Comparison of ENCODE assay signal across 8 cellular contexts in genomic region chr5:123827811-123828210, GRCh38.
"Had no signal": no experiment of that assay in that cellular context is flagged by ENCODE, and none has a peak within 500 bp of the region (broad histone marks: within the 10 kb centered on the region; RNA-seq: fewer than 3 reads in every experiment).

No MANE protein-coding gene starts in this region.

- ATAC-seq: GM12878 had no signal

- FAIRE-seq: G401.6, GM12878, GM12891, GM12892, GM18507, GM19239 had no signal

- H3K4me3 ChIP-seq: GM12878 had no signal

- DNase-seq: GDM1, GF-D8 had no signal
